ENCODE assay signal across 7 cellular contexts in genomic region chr12:63649517-63649916, GRCh38. TPM values are rescaled to one million over a fixed set of nuclear protein-coding genes. Genes with fewer than 3 reads are reported as not detected.
A peak's percentile ranks its signal among the peaks of the same experiment; 100 is the strongest.
DNase-seq lines count a peak whose midpoint lies in the region; ATAC-seq and TF ChIP-seq lines count a peak whose summit lies in the region.
"Not testable (repeated sequence)": the region's sequence is repeated elsewhere in the genome, so short reads cannot be mapped to it uniquely, and the experiment has no call there.

No MANE protein-coding gene starts in this region.

- H4K5ac ChIP-seq in IMR-90 (ENCODE audit: low read depth, low read length) = not testable (repeated sequence)

- DNase-seq in ELR (ENCODE audit: low read depth) (peak; percentile 87), IMR-90 (peak; percentile 66), amniotic epithelial cell (ENCODE audit: low read depth) (peak; percentile 29), choroid plexus epithelial cell (ENCODE audit: low read depth) (peak; percentile 52), fibroblast of the conjunctiva (ENCODE audit: low read depth) (peak; percentile 22), non-pigmented ciliary epithelial cell (ENCODE audit: low read depth) (peak; percentile 46)
- not testable (repeated sequence) for DNase-seq in RWPE2 (ENCODE audit: low spot score)

- intact Hi-C loops in IMR-90 (cut with micrococcal nuclease) = not testable (repeated sequence)

- not testable (repeated sequence) for H3K9me1 ChIP-seq in IMR-90 (ENCODE audit: insufficient read depth, low read length)

- not testable (repeated sequence) for H3K23ac ChIP-seq in IMR-90 (ENCODE audit: low read depth, low read length)

- POLR2A ChIA-PET in IMR-90 (lab: Charles Lee; ENCODE audit: unreplicated experiment) = not testable (repeated sequence)

- CTCF ChIA-PET in IMR-90 (lab: Yijun Ruan, JAX) = not testable (repeated sequence)

- not testable (repeated sequence) for H3K18ac ChIP-seq in IMR-90 (ENCODE audit: low read depth, low read length)

- not testable (repeated sequence) for H3K79me1 ChIP-seq in IMR-90 (ENCODE audit: low read depth in 1 of 2, low read length in 2 of 2)

- H3K14ac ChIP-seq in IMR-90 (replicated peaks; ENCODE audit: low read depth, low read length) = not testable (repeated sequence)

- H3K27ac ChIP-seq in IMR-90 (ENCODE audit: insufficient read depth, low read length) = not testable (repeated sequence)
- H3K27ac ChIP-seq in RWPE2 (ENCODE audit: poor library complexity, severe bottlenecking) = peak overlapping the region; percentile 32

- not testable (repeated sequence) for H3K27me3 ChIP-seq in IMR-90 (ENCODE audit: control insufficient read depth, insufficient read depth, low read length); RWPE2 (ENCODE audit: insufficient read depth, poor library complexity, severe bottlenecking)

- not testable (repeated sequence) for H2AK5ac ChIP-seq in IMR-90 (ENCODE audit: low read depth, low read length)

- not testable (repeated sequence) for H4K20me1 ChIP-seq in IMR-90 (ENCODE audit: insufficient read depth, low read length)

- not testable (repeated sequence) for H3K9me3 ChIP-seq in IMR-90 (ENCODE audit: control insufficient read depth, insufficient read depth, low read length); RWPE2 (ENCODE audit: severe bottlenecking)

- not testable (repeated sequence) for H2BK5ac ChIP-seq in IMR-90 (ENCODE audit: low read depth, low read length, poor library complexity, severe bottlenecking)

- dilution Hi-C loops in IMR-90 (cut with HindIII; ENCODE audit: low sequenced_read_pairs, unreplicated experiment) = not testable (repeated sequence)

- H2AFZ ChIP-seq in IMR-90 (replicated peaks; ENCODE audit: low read length, poor library complexity) = not testable (repeated sequence)

- not testable (repeated sequence) for H2BK20ac ChIP-seq in IMR-90 (ENCODE audit: low read depth, low read length)

- WGBS in IMR-90 (ENCODE audit: extremely low coverage in 2 of 2, insufficient read length in 1 of 2), 2 experiments = no CpG with 5 or more reads among the region's 1 CpG

- not testable (repeated sequence) for BruUV-seq in IMR-90 (replicated peaks; lab: Mats Ljungman, UMichigan)

- not testable (repeated sequence) for H3K4me2 ChIP-seq in IMR-90 (ENCODE audit: low read depth, low read length)

- not testable (repeated sequence) for H3K56ac ChIP-seq in IMR-90 (ENCODE audit: extremely low read depth, insufficient read depth, low read length)

- not testable (repeated sequence) for H2BK120ac ChIP-seq in IMR-90 (ENCODE audit: low read depth, low read length)

- not testable (repeated sequence) for H2AK9ac ChIP-seq in IMR-90 (replicated peaks; ENCODE audit: low read depth, low read length, poor library complexity)

- H3K4me3 ChIP-seq in IMR-90 (ENCODE audit: insufficient read depth, low read depth, low read length); RWPE2 (ENCODE audit: severe bottlenecking); choroid plexus epithelial cell (ENCODE audit: low read depth, low read length): not testable (repeated sequence)

- not testable (repeated sequence) for H3K4me1 ChIP-seq in IMR-90 (ENCODE audit: control insufficient read depth, insufficient read depth, low read length); RWPE2 (ENCODE audit: insufficient read depth, poor library complexity, severe bottlenecking)

- H2BK15ac ChIP-seq in IMR-90 (ENCODE audit: low read depth, low read length) = not testable (repeated sequence)

- H4K91ac ChIP-seq in IMR-90 (ENCODE audit: insufficient read depth, low read depth, low read length) = not testable (repeated sequence)

- not testable (repeated sequence) for H3K36me3 ChIP-seq in IMR-90 (ENCODE audit: control insufficient read depth, insufficient read depth, low read length); RWPE2 (ENCODE audit: low read depth)

- H3K9ac ChIP-seq in IMR-90 (ENCODE audit: low read depth, low read length) = not testable (repeated sequence)

- not testable (repeated sequence) for TF ChIP-seq POLR2A in IMR-90 (IDR thresholded peaks at IDR 0.05; ENCODE audit: low read depth, low read length)

- peak; percentile 95 for ATAC-seq in IMR-90 (ENCODE audit: low read depth)
- ATAC-seq in RWPE2 (ENCODE audit: low read depth) = peak; percentile 80

- H3K4ac ChIP-seq in IMR-90 (ENCODE audit: low read depth, low read length) = not testable (repeated sequence)

- not testable (repeated sequence) for H4K8ac ChIP-seq in IMR-90 (ENCODE audit: low read depth in 2 of 2, low read length in 2 of 2)

- in situ Hi-C loops in IMR-90 (cut with MboI; ENCODE audit: low sequenced_read_pairs) = not testable (repeated sequence)

- TF ChIP-seq CTCF in IMR-90 (conservative IDR thresholded peaks at IDR 0.05; ENCODE audit: low read depth, low read length); RWPE2 (IDR thresholded peaks at IDR 0.05; ENCODE audit: poor library complexity, severe bottlenecking); choroid plexus epithelial cell (conservative IDR thresholded peaks at IDR 0.05; ENCODE audit: low read depth, low read length): not testable (repeated sequence)

- TF ChIP-seq RAD21 in IMR-90 (IDR thresholded peaks at IDR 0.05; ENCODE audit: low read length) = not testable (repeated sequence)

RNA-seq across cellular contexts. Expression of gene DPY19L2, which starts 18.8 kb away (rescaled TPM):
- total RNA-seq in IMR-90 (2012; rRNA removed) = 0.90 and 1.4 TPM in 2 replicates
- polyA plus RNA-seq in IMR-90 (2012; rRNA removed) = 0.90 and 1.6 TPM in 2 replicates
- 0.08 and 0.42 TPM in 2 replicates for polyA plus RNA-seq in IMR-90 (2012; cell fraction: cytosol; rRNA removed)
- polyA plus RNA-seq in IMR-90 (2012; cell fraction: nucleus; rRNA removed; ENCODE audit: low replicate concordance) = 2.6 and 17.8 TPM in 2 replicates
